16 cellular contexts compared by ENCODE assay signal in genomic region chr12:31478425-31478824, GRCh38.
"Had no signal": no experiment of that assay in that cellular context is flagged by ENCODE, and none has a peak within 500 bp of the region (broad histone marks: within the 10 kb centered on the region; RNA-seq: fewer than 3 reads in every experiment).

No MANE protein-coding gene starts in this region.

- DNase-seq: cerebellar nuclear complex; effector CD4-positive, alpha-beta T cell; endodermal cell; erythroblast; foreskin keratinocyte; hippocampal formation; kidney glomerular epithelial cell; naive thymus-derived CD8-positive, alpha-beta T cell; posterior cingulate gyrus; stimulated activated CD4-positive, alpha-beta T cell treated with anti-CD3 and anti-CD28 coated beads, Interleukin-2, amount 100 ng/mL, for 48 hours; stimulated activated naive CD8-positive, alpha-beta T cell treated with anti-CD3 and anti-CD28 coated beads, Interleukin-15, Interleukin-2, amounts not matched to agents 100 U/mL and 50 U/mL, for 24 hours; thyroid gland had no signal

- H3K36me3 ChIP-seq: neutrophil had no signal

- H3K27me3 ChIP-seq: foreskin keratinocyte, neutrophil, suprapubic skin, thyroid gland had no signal

- H3K4me3 ChIP-seq: lung, smooth muscle cell, suprapubic skin, thyroid gland had no signal

- H3K9me3 ChIP-seq: neutrophil, suprapubic skin, thyroid gland had no signal

- H3K4me1 ChIP-seq: suprapubic skin, thyroid gland had no signal

- ATAC-seq: foreskin keratinocyte; naive thymus-derived CD8-positive, alpha-beta T cell; stimulated activated naive CD8-positive, alpha-beta T cell treated with anti-CD3 and anti-CD28 coated beads, Interleukin-15, Interleukin-2, amounts not matched to agents 100 U/mL and 50 U/mL, for 24 hours had no signal

- H3K27ac ChIP-seq: foreskin keratinocyte, neutrophil, suprapubic skin, thyroid gland had no signal

- H3K4me2 ChIP-seq: smooth muscle cell had no signal
